In genomic region chr16:87976637-87977036, GRCh38 we compare ENCODE assay signal across 8 cellular contexts. TPM values are rescaled to one million over a fixed set of nuclear protein-coding genes. Genes with fewer than 3 reads are reported as not detected.
"Had no signal": no experiment of that assay in that cellular context is flagged by ENCODE, and none has a peak within 500 bp of the region (broad histone marks: within the 10 kb centered on the region; RNA-seq: fewer than 3 reads in every experiment).

No MANE protein-coding gene starts in this region.

RNA-seq across cellular contexts. Expression of gene CA5A, which starts 40.3 kb away (rescaled TPM):
- total RNA-seq: activated T-helper 17 cell treated with anti-CD3 and anti-CD28 coated beads, Interleukin-2, amount 50 U/mL, for 72 hours; colonic mucosa; foreskin keratinocyte; naive thymus-derived CD8-positive, alpha-beta T cell; SJSA1; subcutaneous adipose tissue; tibial nerve had no signal
- polyA plus RNA-seq: esophagus; foreskin keratinocyte; naive thymus-derived CD8-positive, alpha-beta T cell had no signal
